ENCODE assay signal across 23 cellular contexts in genomic region chr13:111326621-111326965, GRCh38. TPM values are rescaled to one million over a fixed set of nuclear protein-coding genes. Genes with fewer than 3 reads are reported as not detected.
DNase-seq lines count a peak whose midpoint lies in the region; ATAC-seq and TF ChIP-seq lines count a peak whose summit lies in the region.
"Had no signal": no experiment of that assay in that cellular context is flagged by ENCODE, and none has a peak within 500 bp of the region (broad histone marks: within the 10 kb centered on the region; RNA-seq: fewer than 3 reads in every experiment).

No MANE protein-coding gene starts in this region.

- intact Hi-C loops in CD14-positive monocyte (cut with micrococcal nuclease) = no loop called here
- intact Hi-C loops in posterior vena cava (cut with DNase I) = no loop called here

- H3K4me3 ChIP-seq in coronary artery = no peak overlapping the region
- H3K4me3 ChIP-seq: GM12878, PC-9 had no signal

- peaks cover 0 to 7% (median 5%) of the 10 kb centered on the region in 3 donors for H3K27me3 Mint-ChIP-seq in CD14-positive monocyte (ENCODE audit: low read depth in 3 of 3)
- H3K27me3 Mint-ChIP-seq: CD4-positive, alpha-beta T cell had no signal

- H3K4me3 Mint-ChIP-seq in CD14-positive monocyte = no peak overlapping the region
- H3K4me3 Mint-ChIP-seq: CD4-positive, alpha-beta T cell had no signal

- no peaks in the 10 kb centered on the region for H3K4me1 Mint-ChIP-seq in CD14-positive monocyte

- DNase-seq in CD14-positive monocyte (ENCODE audit: low spot score) (peak; percentile 24), NCI-H69 (lab: John Stamatoyannopoulos, UW) (peak; percentile 83), coronary artery (ENCODE audit: low spot score) (peak; percentile 43), posterior vena cava (ENCODE audit: low spot score) (peak; percentile 78), NCI-H2196 (lab: John Stamatoyannopoulos, UW; ENCODE audit: unreplicated experiment) (no peak)
- DNase-seq: CD4-positive, alpha-beta T cell; COR-L47; NCI-H1092; NCI-H1417 treated with DMSO at 0.1 percent for 48 hours; NCI-H187; NCI-H2081 treated with DMSO at 0.1 percent for 48 hours; NCI-H2171 treated with DMSO at 0.1 percent for 48 hours; NCI-H446 treated with DMSO at 0.1 percent for 48 hours; PC-9; Right ventricle myocardium superior; RPMI8226 had no signal

- no peak for ATAC-seq in HG02840 (IDR thresholded peaks at IDR 0.05; ENCODE audit: low FRiP score, unreplicated experiment)
- no peak for ATAC-seq in GM19035 (IDR thresholded peaks at IDR 0.05; ENCODE audit: unreplicated experiment)
- ATAC-seq: GM12878, HCT116 had no signal

- no peak overlapping the region for H3K27ac Mint-ChIP-seq in CD14-positive monocyte
- H3K27ac Mint-ChIP-seq: CD4-positive, alpha-beta T cell had no signal

- H3K9me3 Mint-ChIP-seq in CD14-positive monocyte = peaks cover 0 to 12% (median 3%) of the 10 kb centered on the region in 7 donors
- H3K9me3 Mint-ChIP-seq: CD4-positive, alpha-beta T cell had no signal

- no peak overlapping the region for H3K27ac ChIP-seq in coronary artery
- H3K27ac ChIP-seq: PC-9 had no signal

- H3K36me3 Mint-ChIP-seq in CD14-positive monocyte = no peaks in the 10 kb centered on the region

- TF ChIP-seq CTCF in CD14-positive monocyte (IDR thresholded peaks at IDR 0.05) (no peak), coronary artery (IDR thresholded peaks at IDR 0.05) (no peak)

RNA-seq across cellular contexts. Expression of gene TEX29, which starts 6.2 kb away (rescaled TPM):
- polyA plus RNA-seq in CD14-positive monocyte = under 1 TPM in 1 of 2 donors, not detected in 1; 0.29 TPM
- under 1 TPM in 1 of 2 donors, not detected in 1; 0.29 TPM for total RNA-seq in posterior vena cava
- total RNA-seq: A172, GM12878, H1, HT-29, PC-9, Right ventricle myocardium superior had no signal
